In genomic region chr10:43124094-43124521, GRCh38 we compare ENCODE assay signal across 17 cellular contexts.
"Had no signal": no experiment of that assay in that cellular context is flagged by ENCODE, and none has a peak within 500 bp of the region (broad histone marks: within the 10 kb centered on the region; RNA-seq: fewer than 3 reads in every experiment).

No MANE protein-coding gene starts in this region.

- H3K9me3 Mint-ChIP-seq: activated T-cell treated with anti-CD3 and anti-CD28 coated beads, Interleukin-2, amount 50 U/mL, for 72 hours; naive B cell had no signal

- H3K27me3 Mint-ChIP-seq: naive B cell had no signal

- H3K27ac ChIP-seq: colonic mucosa, lower lobe of right lung, psoas muscle, right lobe of liver, transverse colon had no signal

- H3K4me3 Mint-ChIP-seq: activated T-cell treated with anti-CD3 and anti-CD28 coated beads, Interleukin-2, amount 50 U/mL, for 72 hours; naive B cell had no signal

- H3K36me3 ChIP-seq: colonic mucosa, lower lobe of right lung, right lobe of liver, transverse colon had no signal

- DNase-seq: activated CD4-positive, alpha-beta T cell treated with anti-CD3 and anti-CD28 coated beads, Interleukin-2, amount 50 U/mL, for 1 hour; activated CD4-positive, CD25-positive, alpha-beta regulatory T cell; activated naive CD4-positive, alpha-beta T cell treated with anti-CD3 and anti-CD28 coated beads, Interleukin-2, amount 50 U/mL, for 16 hours; activated T-cell treated with anti-CD3 and anti-CD28 coated beads, Interleukin-2, amount 50 U/mL, for 72 hours; caudate nucleus; colonic mucosa; effector memory CD4-positive, alpha-beta T cell; hypothalamus; lower lobe of right lung; naive B cell; nucleus accumbens; stimulated activated CD4-positive, alpha-beta T cell treated with anti-CD3 and anti-CD28 coated beads, Interleukin-1b, Interleukin-23, amount 100 ng/mL, for 48 hours; stimulated activated naive CD4-positive, alpha-beta T cell; substantia nigra had no signal

- H3K9me3 ChIP-seq: colonic mucosa, lower lobe of right lung, psoas muscle, right lobe of liver, transverse colon had no signal

- H3K27me3 ChIP-seq: colonic mucosa, right lobe of liver, transverse colon had no signal

- ATAC-seq: activated T-cell treated with anti-CD3 and anti-CD28 coated beads, Interleukin-2, amount 50 U/mL, for 72 hours; lower lobe of right lung; psoas muscle; right lobe of liver had no signal

- H3K36me3 Mint-ChIP-seq: naive B cell had no signal

- H3K27ac Mint-ChIP-seq: activated T-cell treated with anti-CD3 and anti-CD28 coated beads, Interleukin-2, amount 50 U/mL, for 72 hours had no signal

- H3K4me1 ChIP-seq: colonic mucosa, psoas muscle, right lobe of liver had no signal

- H3K4me3 ChIP-seq: colonic mucosa, lower lobe of right lung, psoas muscle, right lobe of liver, transverse colon had no signal
